Comparison of ENCODE assay signal across 26 cellular contexts in the genomic region with DNA sequence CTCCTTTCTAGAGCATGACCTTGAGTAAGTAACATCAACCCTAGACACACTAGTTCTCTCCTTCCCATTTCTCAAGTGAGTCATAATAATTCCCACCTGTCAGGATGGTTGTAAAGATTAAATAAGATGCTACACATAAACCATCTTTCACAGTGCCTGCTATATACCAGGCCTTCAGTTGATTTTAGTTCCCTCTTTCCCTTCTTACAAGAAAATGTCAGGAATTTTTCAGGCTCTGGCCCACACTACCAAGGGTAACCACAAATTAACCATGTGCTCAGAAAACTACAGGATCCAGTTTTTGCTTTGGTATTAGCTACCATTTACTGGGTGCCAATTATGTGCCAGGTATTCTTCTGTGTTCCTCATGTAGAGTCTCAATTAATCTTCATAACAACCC. TPM values are rescaled to one million over a fixed set of nuclear protein-coding genes. Genes with fewer than 3 reads are reported as not detected.
DNase-seq lines count a peak whose midpoint lies in the region; ATAC-seq, FAIRE-seq and TF ChIP-seq lines count a peak whose summit lies in the region.
"Had no signal": no experiment of that assay in that cellular context is flagged by ENCODE, and none has a peak within 500 bp of the region (broad histone marks: within the 10 kb centered on the region; RNA-seq: fewer than 3 reads in every experiment).

No MANE protein-coding gene starts in this region.

- H3K27me3 ChIP-seq in SK-N-SH (ENCODE audit: insufficient read depth) = no peaks in the 10 kb centered on the region
- H3K27me3 ChIP-seq in GM12878 (replicated peaks in 1 of 2; ENCODE audit: control insufficient read depth in 2 of 2, insufficient read depth in 2 of 2, low read length in 1 of 2) = no peaks in the 10 kb centered on the region

- TF ChIP-seq CTCF in SK-N-SH (IDR thresholded peaks at IDR 0.05) (no peak), GM12878 (IDR thresholded peaks at IDR 0.05 in 2 of 3, conservative IDR thresholded peaks at IDR 0.05 in 1 of 3; ENCODE audit: control insufficient read depth in 2 of 3, extremely low read depth in 1 of 3, insufficient read depth in 1 of 3, low read depth in 3 of 3, low read length in 3 of 3) (no peak), type B pancreatic cell (conservative IDR thresholded peaks at IDR 0.05) (no peak)

- no peaks in the 10 kb centered on the region for H3K9me2 ChIP-seq in SK-N-SH

- peaks cover 11% of the 10 kb centered on the region for H3K4me1 Mint-ChIP-seq in type B pancreatic cell (ENCODE audit: unreplicated experiment)
- H3K4me1 Mint-ChIP-seq: B cell, GM23338 had no signal

- CTCF ChIA-PET in SK-N-SH (lab: Yijun Ruan, JAX) (no interaction called here), GM12878 (lab: Yijun Ruan, JAX) (no interaction called here)

- H2AFZ ChIP-seq in SK-N-SH (ENCODE audit: low read depth) (no peak overlapping the region), GM12878 (ENCODE audit: control insufficient read depth, low read depth, low read length) (no peak overlapping the region)
- H2AFZ ChIP-seq: GM23338 had no signal

- no peak overlapping the region for H3K4me2 ChIP-seq in SK-N-SH
- no peak overlapping the region for H3K4me2 ChIP-seq in GM12878 (ENCODE audit: control insufficient read depth, insufficient read depth)
- H3K4me2 ChIP-seq: GM23338 had no signal

- RAD21 ChIA-PET in GM12878 (lab: Charles Lee; ENCODE audit: unreplicated experiment) = no interaction called here

- H3K79me2 ChIP-seq in SK-N-SH (ENCODE audit: insufficient read depth) = no peaks in the 10 kb centered on the region
- H3K79me2 ChIP-seq in GM12878 (ENCODE audit: control insufficient read depth, insufficient read depth, low read length) = no peaks in the 10 kb centered on the region

- POLR2A ChIA-PET in SK-N-SH (lab: Yijun Ruan, JAX) = no interaction called here
- POLR2A ChIA-PET in GM12878 (lab: Charles Lee) = no interaction called here

- no peaks in the 10 kb centered on the region for H3K9me3 ChIP-seq in SK-N-SH
- no peaks in the 10 kb centered on the region for H3K9me3 ChIP-seq in GM12878 (replicated peaks; ENCODE audit: control insufficient read depth, insufficient read depth, low read length)
- H3K9me3 ChIP-seq: Caco-2, HAP-1 had no signal

- H4K20me1 ChIP-seq in SK-N-SH (ENCODE audit: insufficient read depth) (no peaks in the 10 kb centered on the region), GM12878 (ENCODE audit: control insufficient read depth, insufficient read depth) (no peaks in the 10 kb centered on the region)

- SMC1A ChIA-PET in GM12878 (lab: Charles Lee; ENCODE audit: uncharacterized antibody, unreplicated experiment) = no interaction called here

- H3K4me3 ChIP-seq in SK-N-SH (ENCODE audit: low read depth in 2 of 2, low read length in 1 of 2) (no peak overlapping the region), GM12878 (no peak overlapping the region)
- H3K4me3 ChIP-seq: GM23338, HAP-1 had no signal

- H3K9me3 Mint-ChIP-seq in type B pancreatic cell = no peaks in the 10 kb centered on the region
- H3K9me3 Mint-ChIP-seq: CD8-positive, alpha-beta T cell; GM23338; HFFc6 had no signal

- H3F3A ChIP-seq in SK-N-SH (replicated peaks; ENCODE audit: insufficient read depth) = no peaks in the 10 kb centered on the region

- peaks cover 22% of the 10 kb centered on the region for H3K36me3 Mint-ChIP-seq in type B pancreatic cell
- H3K36me3 Mint-ChIP-seq: CD8-positive, alpha-beta T cell had no signal

- H3K36me3 ChIP-seq in SK-N-SH (replicated peaks in 1 of 2; ENCODE audit: control insufficient read depth in 1 of 2, insufficient read depth in 2 of 2, low read length in 1 of 2) (peaks cover 6 to 10% of the 10 kb centered on the region in 2 experiments), GM12878 (ENCODE audit: control insufficient read depth in 2 of 2, insufficient read depth in 2 of 2, low read length in 1 of 2) (no peaks in the 10 kb centered on the region; a peak in 1 of 4 replicates)

- H3K27ac ChIP-seq in SK-N-SH (ENCODE audit: low read depth in 2 of 2, low read length in 1 of 2) (peak overlapping the region in 1 of 2 experiments; percentile 3; a peak in 2 of 4 replicates), GM12878 (ENCODE audit: control insufficient read depth, insufficient read depth) (no peak overlapping the region)
- H3K27ac ChIP-seq: C4-2B had no signal

- in situ Hi-C loops in GM12878 (cut with MboI) = no loop called here

- no peak for TF ChIP-seq RAD21 in SK-N-SH (IDR thresholded peaks at IDR 0.05; ENCODE audit: low read length)
- TF ChIP-seq RAD21 in GM12878 (IDR thresholded peaks at IDR 0.05; ENCODE audit: insufficient read depth, low read depth, low read length) = no peak

- H3K4me1 ChIP-seq in SK-N-SH (ENCODE audit: control insufficient read depth in 1 of 2, insufficient read depth in 2 of 2, low read depth in 1 of 2, low read length in 1 of 2) (no peaks in the 10 kb centered on the region), GM12878 (ENCODE audit: control insufficient read depth, insufficient read depth, low read length) (no peaks in the 10 kb centered on the region)
- H3K4me1 ChIP-seq: Caco-2, HAP-1 had no signal

- peak; percentile 73 for FAIRE-seq in GM12878 (lab: Jason Lieb, UNC)
- FAIRE-seq: GM18507 had no signal

- H3K27ac Mint-ChIP-seq in type B pancreatic cell = peak overlapping the region; percentile 11
- H3K27ac Mint-ChIP-seq: B cell; CD8-positive, alpha-beta T cell; GM23338; HFFc6 had no signal

- no peak for TF ChIP-seq EP300 in SK-N-SH (IDR thresholded peaks at IDR 0.05; ENCODE audit: borderline replicate concordance in 1 of 2, low read depth in 1 of 2, low read length in 1 of 2)
- no peak for TF ChIP-seq EP300 in GM12878 (IDR thresholded peaks at IDR 0.05; ENCODE audit: borderline replicate concordance in 1 of 2, control insufficient read depth in 1 of 2, low read depth in 2 of 2, low read length in 2 of 2)

- H3K9ac ChIP-seq in SK-N-SH = no peak overlapping the region
- H3K9ac ChIP-seq in GM12878 (ENCODE audit: control insufficient read depth, insufficient read depth, low read length) = no peak overlapping the region

- no peaks in the 10 kb centered on the region for H3K27me3 Mint-ChIP-seq in type B pancreatic cell
- H3K27me3 Mint-ChIP-seq: B cell had no signal

- no peak for TF ChIP-seq POLR2A in GM12878 (IDR thresholded peaks at IDR 0.05; ENCODE audit: low read depth, low read length)

- intact Hi-C loops in GM12878 (cut with micrococcal nuclease; ENCODE audit: unreplicated experiment) = no loop called here

- DNase-seq in AG20443 (ENCODE audit: low spot score) = peak; percentile 34
- no peak for DNase-seq in SK-N-SH
- DNase-seq in GM12878 (ENCODE audit: low read depth, low spot score) = no peak
- DNase-seq in type B pancreatic cell (ENCODE audit: extremely low spot score, unreplicated experiment) = no peak
- no peak for DNase-seq in NCI-H524 treated with DMSO at 0.1 percent for 48 hours (lab: John Stamatoyannopoulos, UW)
- DNase-seq in activated naive CD4-positive, alpha-beta T cell (lab: John Stamatoyannopoulos, UW) = no peak
- DNase-seq: Caco-2; CD8-positive, alpha-beta T cell; DMS 273 treated with DMSO at 0.1 percent for 48 hours; DMS79; GF-D8; HFFc6; NCI-H1048; NCI-H1417; NCI-H1694; NCI-H2029 treated with DMSO at 0.1 percent for 48 hours; NCI-H2227 treated with DMSO at 0.1 percent for 48 hours; NCI-H69; RPMI8226; SHP77 had no signal

- BruUV-seq in GM12878 (replicated peaks; lab: Mats Ljungman, UMichigan) = no TSS peak

- no peak for ATAC-seq in GM12878
- ATAC-seq in GM21515 (IDR thresholded peaks at IDR 0.05; ENCODE audit: unreplicated experiment) = no peak
- ATAC-seq: CD8-positive, alpha-beta T cell; GM23338 had no signal

- H3K4me3 Mint-ChIP-seq in type B pancreatic cell = no peak overlapping the region
- H3K4me3 Mint-ChIP-seq: B cell; CD8-positive, alpha-beta T cell; GM23338; HFFc6 had no signal

TF ChIP-seq in SK-N-SH, 30 proteins besides CTCF, POLR2A, EP300 and RAD21 (continues in another document):
- TF ChIP-seq FOXJ3 (CRISPR knock-in tag; IDR thresholded peaks at IDR 0.05) = no peak
- 0 out of 2 replicates have a peak, but pooled peaks have one; percentile 23 for TF ChIP-seq FOSL2 (IDR thresholded peaks at IDR 0.05; ENCODE audit: borderline replicate concordance, low read depth)
- TF ChIP-seq YY1 (IDR thresholded peaks at IDR 0.05; ENCODE audit: low read depth) = no peak

TF ChIP-seq in GM12878, 131 proteins besides CTCF, POLR2A, EP300 and RAD21 (continues in another document):
- TF ChIP-seq SREBF2 (IDR thresholded peaks at IDR 0.05; ENCODE audit: low read length) (no peak), CBFB (IDR thresholded peaks at IDR 0.05; ENCODE audit: low read depth) (no peak), GABPA (IDR thresholded peaks at IDR 0.05; ENCODE audit: low read depth) (no peak), SUPT20H (IDR thresholded peaks at IDR 0.05; ENCODE audit: borderline replicate concordance, control insufficient read depth, low read depth, low read length) (no peak), HDAC6 (IDR thresholded peaks at IDR 0.05; ENCODE audit: unreplicated experiment) (no peak), TBL1XR1 (IDR thresholded peaks at IDR 0.05; ENCODE audit: low read depth, low read length) (no peak), ATF7 (IDR thresholded peaks at IDR 0.05; ENCODE audit: low read depth) (no peak), PAX8 (IDR thresholded peaks at IDR 0.05) (no peak)

RNA-seq across cellular contexts. Expression of gene RARS1, which starts 42.7 kb away (rescaled TPM):
- polyA plus RNA-seq in SK-N-SH (2012; rRNA removed) = 53.5 and 66.2 TPM in 2 replicates
- polyA plus RNA-seq in SK-N-SH (2012; cell fraction: cytosol; rRNA removed) = 63.7 and 98.5 TPM in 2 replicates
- 70.4 and 141 TPM in 2 replicates for polyA plus RNA-seq in SK-N-SH (2012; cell fraction: nucleus; rRNA removed)
- total RNA-seq in GM12878 (2013; cell fraction: nucleolus; rRNA removed) = 204 and 226 TPM in 2 replicates
- total RNA-seq in GM12878 (2014; rRNA removed) = 84.2 and 109 TPM in 2 replicates
- 115 and 119 TPM in 2 replicates for total RNA-seq in GM12878 (2014; rRNA removed; fragmentation: Illumina TruSeq; extraction: Trizol)
- total RNA-seq in GM12878 (2021) = 92.7 and 102 TPM in 2 replicates
- polyA plus RNA-seq in GM12878 (2011; ENCODE audit: low read depth) = 60.4 TPM
- 102 and 154 TPM in 2 replicates for polyA plus RNA-seq in GM12878 (2011; rRNA removed)
- polyA plus RNA-seq in GM12878 (2011; cell fraction: cytosol; rRNA removed) = 32.6 and 35.5 TPM in 2 replicates
- 81.6 and 92.5 TPM in 2 replicates for polyA plus RNA-seq in GM12878 (2011; cell fraction: nucleus; rRNA removed)
- 73.8 and 75.1 TPM in 2 replicates for polyA plus RNA-seq in GM12878 (2012)
- 105 and 121 TPM in 2 replicates for polyA plus RNA-seq in GM12878 (2014; fragmentation: Illumina TruSeq; extraction: Trizol)
- polyA plus RNA-seq in GM12878 (2014; fragmentation: Nextera tagmentation; extraction: Ambion mirVana) = 100 to 1,000 TPM; 106 to 122 TPM
- 66.0 and 80.5 TPM in 2 replicates for polyA plus RNA-seq in GM12878 (2014; rRNA removed)
- polyA plus RNA-seq in GM12878 (2016; fragmentation: Nextera tagmentation; extraction: Ambion mirVana) = 100 to 1,000 TPM; 113 to 127 TPM
- polyA minus RNA-seq in GM12878 (2011; rRNA and poly(A)+ RNA removed) = 59.4 and 81.1 TPM in 2 replicates
- polyA minus RNA-seq in GM12878 (2011; cell fraction: cytosol; rRNA and poly(A)+ RNA removed) = 19.6 and 23.6 TPM in 2 replicates
- 19.7 and 34.3 TPM in 2 replicates for polyA minus RNA-seq in GM12878 (2011; cell fraction: nucleus; rRNA and poly(A)+ RNA removed)
- total RNA-seq in type B pancreatic cell (ENCODE audit: low replicate concordance) = 102 and 110 TPM in 2 replicates
